ENCODE assay signal across 1 cellular context in the genomic region with DNA sequence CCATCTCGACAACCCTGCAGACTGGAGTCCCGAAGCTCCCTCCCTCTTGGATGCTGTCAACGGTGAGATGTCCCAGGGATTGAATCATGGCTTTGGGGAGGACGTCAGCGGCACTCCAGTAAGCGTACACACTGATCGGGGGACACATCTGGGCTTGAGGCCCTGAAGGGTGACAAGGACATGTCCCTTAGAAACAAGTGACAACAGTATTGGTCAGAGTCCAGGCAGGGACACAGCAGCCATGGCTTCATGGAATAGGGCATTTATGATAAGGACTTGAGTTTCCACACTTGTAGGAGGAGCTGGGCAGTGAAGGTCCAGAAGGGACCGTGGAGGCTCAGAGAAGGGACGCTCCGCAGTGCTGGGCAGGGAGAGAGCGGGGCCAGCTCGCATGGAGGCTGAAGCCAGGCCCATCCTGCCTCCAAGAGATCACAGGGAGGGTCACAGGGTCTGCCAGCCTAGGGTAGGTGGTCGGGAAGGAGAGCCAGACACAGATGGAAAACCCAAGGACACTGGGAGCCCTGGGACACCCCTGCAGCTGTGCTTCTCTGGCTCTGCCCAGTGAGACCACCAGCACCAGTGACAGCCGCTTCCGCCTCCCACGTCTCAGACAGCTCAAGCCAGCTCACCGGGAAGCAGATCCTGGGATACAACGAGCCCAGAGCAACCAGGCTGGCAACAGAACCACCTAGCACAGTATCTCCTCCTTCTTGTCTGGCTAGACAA.
TF ChIP-seq lines count a peak whose summit lies in the region.

No MANE protein-coding gene starts in this region.

TF ChIP-seq in H1, 55 proteins besides CTCF, POLR2A, EP300 and RAD21:
- TF ChIP-seq, protein P1, sequence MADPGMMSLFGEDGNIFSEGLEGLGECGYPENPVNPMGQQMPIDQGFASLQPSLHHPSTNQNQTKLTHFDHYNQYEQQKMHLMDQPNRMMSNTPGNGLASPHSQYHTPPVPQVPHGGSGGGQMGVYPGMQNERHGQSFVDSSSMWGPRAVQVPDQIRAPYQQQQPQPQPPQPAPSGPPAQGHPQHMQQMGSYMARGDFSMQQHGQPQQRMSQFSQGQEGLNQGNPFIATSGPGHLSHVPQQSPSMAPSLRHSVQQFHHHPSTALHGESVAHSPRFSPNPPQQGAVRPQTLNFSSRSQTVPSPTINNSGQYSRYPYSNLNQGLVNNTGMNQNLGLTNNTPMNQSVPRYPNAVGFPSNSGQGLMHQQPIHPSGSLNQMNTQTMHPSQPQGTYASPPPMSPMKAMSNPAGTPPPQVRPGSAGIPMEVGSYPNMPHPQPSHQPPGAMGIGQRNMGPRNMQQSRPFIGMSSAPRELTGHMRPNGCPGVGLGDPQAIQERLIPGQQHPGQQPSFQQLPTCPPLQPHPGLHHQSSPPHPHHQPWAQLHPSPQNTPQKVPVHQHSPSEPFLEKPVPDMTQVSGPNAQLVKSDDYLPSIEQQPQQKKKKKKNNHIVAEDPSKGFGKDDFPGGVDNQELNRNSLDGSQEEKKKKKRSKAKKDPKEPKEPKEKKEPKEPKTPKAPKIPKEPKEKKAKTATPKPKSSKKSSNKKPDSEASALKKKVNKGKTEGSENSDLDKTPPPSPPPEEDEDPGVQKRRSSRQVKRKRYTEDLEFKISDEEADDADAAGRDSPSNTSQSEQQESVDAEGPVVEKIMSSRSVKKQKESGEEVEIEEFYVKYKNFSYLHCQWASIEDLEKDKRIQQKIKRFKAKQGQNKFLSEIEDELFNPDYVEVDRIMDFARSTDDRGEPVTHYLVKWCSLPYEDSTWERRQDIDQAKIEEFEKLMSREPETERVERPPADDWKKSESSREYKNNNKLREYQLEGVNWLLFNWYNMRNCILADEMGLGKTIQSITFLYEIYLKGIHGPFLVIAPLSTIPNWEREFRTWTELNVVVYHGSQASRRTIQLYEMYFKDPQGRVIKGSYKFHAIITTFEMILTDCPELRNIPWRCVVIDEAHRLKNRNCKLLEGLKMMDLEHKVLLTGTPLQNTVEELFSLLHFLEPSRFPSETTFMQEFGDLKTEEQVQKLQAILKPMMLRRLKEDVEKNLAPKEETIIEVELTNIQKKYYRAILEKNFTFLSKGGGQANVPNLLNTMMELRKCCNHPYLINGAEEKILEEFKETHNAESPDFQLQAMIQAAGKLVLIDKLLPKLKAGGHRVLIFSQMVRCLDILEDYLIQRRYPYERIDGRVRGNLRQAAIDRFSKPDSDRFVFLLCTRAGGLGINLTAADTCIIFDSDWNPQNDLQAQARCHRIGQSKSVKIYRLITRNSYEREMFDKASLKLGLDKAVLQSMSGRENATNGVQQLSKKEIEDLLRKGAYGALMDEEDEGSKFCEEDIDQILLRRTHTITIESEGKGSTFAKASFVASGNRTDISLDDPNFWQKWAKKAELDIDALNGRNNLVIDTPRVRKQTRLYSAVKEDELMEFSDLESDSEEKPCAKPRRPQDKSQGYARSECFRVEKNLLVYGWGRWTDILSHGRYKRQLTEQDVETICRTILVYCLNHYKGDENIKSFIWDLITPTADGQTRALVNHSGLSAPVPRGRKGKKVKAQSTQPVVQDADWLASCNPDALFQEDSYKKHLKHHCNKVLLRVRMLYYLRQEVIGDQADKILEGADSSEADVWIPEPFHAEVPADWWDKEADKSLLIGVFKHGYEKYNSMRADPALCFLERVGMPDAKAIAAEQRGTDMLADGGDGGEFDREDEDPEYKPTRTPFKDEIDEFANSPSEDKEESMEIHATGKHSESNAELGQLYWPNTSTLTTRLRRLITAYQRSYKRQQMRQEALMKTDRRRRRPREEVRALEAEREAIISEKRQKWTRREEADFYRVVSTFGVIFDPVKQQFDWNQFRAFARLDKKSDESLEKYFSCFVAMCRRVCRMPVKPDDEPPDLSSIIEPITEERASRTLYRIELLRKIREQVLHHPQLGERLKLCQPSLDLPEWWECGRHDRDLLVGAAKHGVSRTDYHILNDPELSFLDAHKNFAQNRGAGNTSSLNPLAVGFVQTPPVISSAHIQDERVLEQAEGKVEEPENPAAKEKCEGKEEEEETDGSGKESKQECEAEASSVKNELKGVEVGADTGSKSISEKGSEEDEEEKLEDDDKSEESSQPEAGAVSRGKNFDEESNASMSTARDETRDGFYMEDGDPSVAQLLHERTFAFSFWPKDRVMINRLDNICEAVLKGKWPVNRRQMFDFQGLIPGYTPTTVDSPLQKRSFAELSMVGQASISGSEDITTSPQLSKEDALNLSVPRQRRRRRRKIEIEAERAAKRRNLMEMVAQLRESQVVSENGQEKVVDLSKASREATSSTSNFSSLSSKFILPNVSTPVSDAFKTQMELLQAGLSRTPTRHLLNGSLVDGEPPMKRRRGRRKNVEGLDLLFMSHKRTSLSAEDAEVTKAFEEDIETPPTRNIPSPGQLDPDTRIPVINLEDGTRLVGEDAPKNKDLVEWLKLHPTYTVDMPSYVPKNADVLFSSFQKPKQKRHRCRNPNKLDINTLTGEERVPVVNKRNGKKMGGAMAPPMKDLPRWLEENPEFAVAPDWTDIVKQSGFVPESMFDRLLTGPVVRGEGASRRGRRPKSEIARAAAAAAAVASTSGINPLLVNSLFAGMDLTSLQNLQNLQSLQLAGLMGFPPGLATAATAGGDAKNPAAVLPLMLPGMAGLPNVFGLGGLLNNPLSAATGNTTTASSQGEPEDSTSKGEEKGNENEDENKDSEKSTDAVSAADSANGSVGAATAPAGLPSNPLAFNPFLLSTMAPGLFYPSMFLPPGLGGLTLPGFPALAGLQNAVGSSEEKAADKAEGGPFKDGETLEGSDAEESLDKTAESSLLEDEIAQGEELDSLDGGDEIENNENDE (IDR thresholded peaks at IDR 0.05; ENCODE audit: insufficient replicate concordance, low read length), result no peak
- TF ChIP-seq KDM4A (IDR thresholded peaks at IDR 0.05; ENCODE audit: low read depth, low read length, severe bottlenecking), result no peak
